In the genomic region with DNA sequence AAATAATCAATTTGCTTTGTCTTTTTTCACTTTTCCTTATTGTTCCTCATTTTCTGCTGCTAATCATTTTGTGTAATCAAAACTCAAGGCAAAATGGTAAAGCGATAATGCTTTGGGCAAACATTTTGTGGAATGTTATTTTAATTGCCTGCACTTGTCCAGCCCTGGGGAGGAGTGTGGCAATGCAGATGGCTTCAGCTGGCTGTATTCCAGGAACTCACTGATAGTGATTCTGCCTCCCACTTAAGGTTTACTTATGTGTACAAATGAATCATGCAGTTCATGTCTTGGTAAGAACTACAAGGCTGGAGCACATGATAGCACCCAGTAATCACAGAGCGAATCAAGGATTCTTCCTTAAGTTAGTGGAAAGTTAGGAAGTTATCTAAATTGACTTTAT, we compare ENCODE assay signal across 11 cellular contexts.
DNase-seq lines count a peak whose midpoint lies in the region; ATAC-seq and TF ChIP-seq lines count a peak whose summit lies in the region.
"Had no signal": no experiment of that assay in that cellular context is flagged by ENCODE, and none has a peak within 500 bp of the region (broad histone marks: within the 10 kb centered on the region; RNA-seq: fewer than 3 reads in every experiment).

No MANE protein-coding gene starts in this region.

- H3K4me1 ChIP-seq in heart right ventricle, result peaks cover 0 to 13% (median 0%) of the 10 kb centered on the region in 9 donors
- H3K4me1 ChIP-seq: BLaER1 had no signal

- H3K36me3 ChIP-seq in heart right ventricle, result no peaks in the 10 kb centered on the region
- H3K36me3 ChIP-seq: BLaER1 had no signal

- intact Hi-C loops in heart right ventricle (cut with DNase I), result no loop called here

- in situ Hi-C loops in Caki2 (cut with HindIII; ENCODE audit: low pct_unique_long_range_greater_than_20kb, low sequenced_read_pairs), result no loop called here

- no peak overlapping the region for H3K27ac ChIP-seq in heart right ventricle
- H3K27ac ChIP-seq: BLaER1 had no signal

- H3K27me3 ChIP-seq in heart right ventricle, result no peaks in the 10 kb centered on the region
- H3K27me3 ChIP-seq: BLaER1 had no signal

- ATAC-seq in heart right ventricle (peak in 6 of 8 donors; percentile 55 to 89 (median 73)), HG03342 (IDR thresholded peaks at IDR 0.05; ENCODE audit: unreplicated experiment) (no peak), GM18511 (IDR thresholded peaks at IDR 0.05; ENCODE audit: unreplicated experiment) (no peak)
- no peak for ATAC-seq in stimulated activated naive CD8-positive, alpha-beta T cell treated with anti-CD3 and anti-CD28 coated beads, Interleukin-15, Interleukin-2, amounts not matched to agents 100 U/mL and 50 U/mL, for 24 hours
- ATAC-seq: activated T-helper 17 cell treated with anti-CD3 and anti-CD28 coated beads, Interleukin-2, amount 50 U/mL, for 72 hours had no signal

- 40 to 45% methylated on average over 2 of the region's 2 CpGs for WGBS in heart right ventricle, 2 donors

- DNase-seq in Caki2 (ENCODE audit: low read depth) (peak; percentile 52), NCI-H187 (lab: John Stamatoyannopoulos, UW) (peak; percentile 39 to 47), T1000 (lab: John Stamatoyannopoulos, UW) (peak; percentile 41), heart right ventricle (peak in 1 of 2 donors; percentile 21), pons (ENCODE audit: low spot score) (no peak)
- DNase-seq in stimulated activated naive CD8-positive, alpha-beta T cell treated with anti-CD3 and anti-CD28 coated beads, Interleukin-15, Interleukin-2, amounts not matched to agents 100 U/mL and 50 U/mL, for 24 hours, result no peak
- DNase-seq: activated CD4-positive, CD25-positive, alpha-beta regulatory T cell had no signal

- TF ChIP-seq CTCF in heart right ventricle (IDR thresholded peaks at IDR 0.05), result no peak

- no peak overlapping the region for H3K4me3 ChIP-seq in heart right ventricle
- H3K4me3 ChIP-seq: BLaER1 had no signal

- H3K9me3 ChIP-seq in heart right ventricle, result no peaks in the 10 kb centered on the region
- H3K9me3 ChIP-seq: BLaER1 had no signal

Comparison
In these comparisons a context has a peak if more than half of its experiments do, and no peak if none do; other contexts are left out.
1. DNase-seq: peak in Caki2 (single experiment), NCI-H187 (2 of 2) and T1000 (single experiment); none in stimulated activated naive CD8-positive, alpha-beta T cell treated with anti-CD3 and anti-CD28 coated beads, Interleukin-15, Interleukin-2, amounts not matched to agents 100 U/mL and 50 U/mL, for 24 hours (single experiment) and pons (single experiment).
2. ATAC-seq: peak in heart right ventricle (6 of 8); none in stimulated activated naive CD8-positive, alpha-beta T cell treated with anti-CD3 and anti-CD28 coated beads, Interleukin-15, Interleukin-2, amounts not matched to agents 100 U/mL and 50 U/mL, for 24 hours (single experiment), HG03342 (single experiment) and GM18511 (single experiment).